Comparison of ENCODE assay signal across 8 cellular contexts in the genomic region with DNA sequence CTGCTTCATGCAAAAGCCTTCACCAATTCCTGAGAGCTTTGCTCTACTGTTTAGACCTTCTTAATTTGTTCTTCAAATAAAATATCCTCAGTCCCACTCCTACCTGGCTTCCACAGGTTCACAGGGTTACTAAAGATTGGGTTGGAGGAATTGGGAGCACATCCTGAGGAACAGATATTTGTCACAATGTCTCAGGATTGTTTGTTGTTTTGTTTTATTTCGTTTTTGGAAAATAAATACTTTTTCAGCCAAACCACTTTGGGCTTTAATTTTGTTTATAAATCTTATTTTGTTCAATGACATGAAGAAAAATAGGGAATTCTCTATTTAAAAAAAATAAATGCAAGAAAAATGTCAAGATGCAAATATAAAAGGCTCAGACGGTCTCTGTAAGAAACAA.
"Had no signal": no experiment of that assay in that cellular context is flagged by ENCODE, and none has a peak within 500 bp of the region (broad histone marks: within the 10 kb centered on the region; RNA-seq: fewer than 3 reads in every experiment).

No MANE protein-coding gene starts in this region.

- H3K27ac ChIP-seq: HL-60, KMS-11 had no signal

- H3K9ac ChIP-seq: KMS-11 had no signal

- ATAC-seq: HepG2, K562 had no signal

- H3K4me3 ChIP-seq: K562 had no signal

- DNase-seq: IMR-90, KBM-7, KG1 had no signal

- FAIRE-seq: HepG2, HTR-8/SVneo, K562 had no signal

- H3K4me2 ChIP-seq: KMS-11 had no signal
